24 cellular contexts compared by ENCODE assay signal in genomic region chr5:138645778-138646575, GRCh38.
A peak's percentile ranks its signal among the peaks of the same experiment; 100 is the strongest.
DNase-seq lines count a peak whose midpoint lies in the region; ATAC-seq and TF ChIP-seq lines count a peak whose summit lies in the region.
"Had no signal": no experiment of that assay in that cellular context is flagged by ENCODE, and none has a peak within 500 bp of the region (broad histone marks: within the 10 kb centered on the region; RNA-seq: fewer than 3 reads in every experiment).

No MANE protein-coding gene starts in this region.

- peaks cover 9 to 57% of the 10 kb centered on the region in 2 donors for H3K27me3 Mint-ChIP-seq in stimulated activated naive B cell treated with anti-CD40 and anti-IgM and Interleukin-4, amounts not matched to agents 10 μg/mL and 1 μg/mL and 100 μg/mL, for 72 hours
- H3K27me3 Mint-ChIP-seq in immature natural killer cell (ENCODE audit: low read depth in 3 of 3), result peaks cover 14 to 43% (median 17%) of the 10 kb centered on the region in 3 donors

- no peak for TF ChIP-seq CTCF in fibroblast of mammary gland (conservative IDR thresholded peaks at IDR 0.05; ENCODE audit: control insufficient read depth, insufficient read depth, low read depth, low read length)

- H3K27ac Mint-ChIP-seq in stimulated activated naive B cell treated with anti-CD40 and anti-IgM and Interleukin-4, amounts not matched to agents 10 μg/mL and 1 μg/mL and 100 μg/mL, for 72 hours, result peak overlapping the region; percentile 32
- no peak overlapping the region for H3K27ac Mint-ChIP-seq in immature natural killer cell
- H3K27ac Mint-ChIP-seq: activated B cell treated with CpG ODN at 0.5 μM for 24 hours; activated CD4-positive, alpha-beta memory T cell treated with anti-CD3 and anti-CD28 coated beads, Interleukin-2, amount 10 ng/mL, durations not matched to agents 7 days and 5 days; IgD-negative memory B cell; natural killer cell treated with Interleukin-12 subunit alpha and Interleukin-12 subunit beta and Interleukin-15 and Interleukin-18, amount 100 ng/mL, for 72 hours; progenitor cell of endocrine pancreas had no signal

- peak; percentile 42 for DNase-seq in NCI-H748 (lab: John Stamatoyannopoulos, UW; ENCODE audit: unreplicated experiment)
- no peak for DNase-seq in NCI-H748 treated with DMSO at 0.1 percent for 48 hours (lab: John Stamatoyannopoulos, UW)
- peak; percentile 71 to 86 for DNase-seq in NCI-H446 (lab: John Stamatoyannopoulos, UW)
- peak; percentile 10 for DNase-seq in fibroblast of mammary gland (ENCODE audit: low read depth)
- no peak for DNase-seq in stimulated activated naive B cell treated with anti-CD40 and anti-IgM and Interleukin-4, amounts not matched to agents 10 μg/mL and 1 μg/mL and 100 μg/mL, for 72 hours
- no peak for DNase-seq in immature natural killer cell
- DNase-seq: activated B cell treated with CpG ODN at 0.5 μM for 24 hours; activated CD4-positive, alpha-beta memory T cell treated with anti-CD3 and anti-CD28 coated beads, Interleukin-2, amount 10 ng/mL, durations not matched to agents 7 days and 5 days; activated effector memory CD4-positive, alpha-beta T cell treated with anti-CD3 and anti-CD28 coated beads, Interleukin-2, amount 50 U/mL, for 16 hours; adrenal gland; Caco-2; cortex of kidney; left ventricle myocardium superior; MM.1S; NCI-H187; NCI-H526 treated with DMSO at 0.1 percent for 48 hours; T1000; uterus had no signal

- no peak overlapping the region for H3K4me3 ChIP-seq in fibroblast of mammary gland (ENCODE audit: control insufficient read depth, low read depth, low read length)
- H3K4me3 ChIP-seq: adrenal gland, breast epithelium, uterus had no signal

- peaks cover 28 to 37% of the 10 kb centered on the region in 2 donors for H3K4me1 Mint-ChIP-seq in stimulated activated naive B cell treated with anti-CD40 and anti-IgM and Interleukin-4, amounts not matched to agents 10 μg/mL and 1 μg/mL and 100 μg/mL, for 72 hours
- H3K4me1 Mint-ChIP-seq in immature natural killer cell, result peaks cover 0 to 2% of the 10 kb centered on the region in 2 donors
- H3K4me1 Mint-ChIP-seq: activated CD4-positive, alpha-beta memory T cell treated with anti-CD3 and anti-CD28 coated beads, Interleukin-2, amount 10 ng/mL, durations not matched to agents 7 days and 5 days had no signal

- no peak overlapping the region for H3K4me3 Mint-ChIP-seq in stimulated activated naive B cell treated with anti-CD40 and anti-IgM and Interleukin-4, amounts not matched to agents 10 μg/mL and 1 μg/mL and 100 μg/mL, for 72 hours
- no peak overlapping the region for H3K4me3 Mint-ChIP-seq in immature natural killer cell
- H3K4me3 Mint-ChIP-seq: activated B cell treated with CpG ODN at 0.5 μM for 24 hours; activated CD4-positive, alpha-beta memory T cell treated with anti-CD3 and anti-CD28 coated beads, Interleukin-2, amount 10 ng/mL, durations not matched to agents 7 days and 5 days; IgD-negative memory B cell; natural killer cell treated with Interleukin-12 subunit alpha and Interleukin-12 subunit beta and Interleukin-15 and Interleukin-18, amount 100 ng/mL, for 72 hours had no signal

- no peaks in the 10 kb centered on the region for H3K36me3 Mint-ChIP-seq in stimulated activated naive B cell treated with anti-CD40 and anti-IgM and Interleukin-4, amounts not matched to agents 10 μg/mL and 1 μg/mL and 100 μg/mL, for 72 hours
- no peaks in the 10 kb centered on the region for H3K36me3 Mint-ChIP-seq in immature natural killer cell
- H3K36me3 Mint-ChIP-seq: IgD-negative memory B cell; natural killer cell treated with Interleukin-12 subunit alpha and Interleukin-12 subunit beta and Interleukin-15 and Interleukin-18, amount 100 ng/mL, for 72 hours had no signal

- no peak for ATAC-seq in stimulated activated naive B cell treated with anti-CD40 and anti-IgM and Interleukin-4, amounts not matched to agents 10 μg/mL and 1 μg/mL and 100 μg/mL, for 72 hours (replicated peaks)
- ATAC-seq in GM21360 (IDR thresholded peaks at IDR 0.05; ENCODE audit: unreplicated experiment), result no peak
- ATAC-seq in GM19324 (IDR thresholded peaks at IDR 0.05; ENCODE audit: low FRiP score, unreplicated experiment), result no peak
- ATAC-seq: left ventricle myocardium superior; natural killer cell treated with Interleukin-12 subunit alpha and Interleukin-12 subunit beta and Interleukin-15 and Interleukin-18, amount 100 ng/mL, for 72 hours had no signal

- H3K9me3 Mint-ChIP-seq in stimulated activated naive B cell treated with anti-CD40 and anti-IgM and Interleukin-4, amounts not matched to agents 10 μg/mL and 1 μg/mL and 100 μg/mL, for 72 hours, result no peaks in the 10 kb centered on the region
- H3K9me3 Mint-ChIP-seq in immature natural killer cell, result peaks cover 0 to 2% (median 0%) of the 10 kb centered on the region in 6 donors
- H3K9me3 Mint-ChIP-seq: activated B cell treated with CpG ODN at 0.5 μM for 24 hours; activated CD4-positive, alpha-beta memory T cell treated with anti-CD3 and anti-CD28 coated beads, Interleukin-2, amount 10 ng/mL, durations not matched to agents 7 days and 5 days; IgD-negative memory B cell; natural killer cell treated with Interleukin-12 subunit alpha and Interleukin-12 subunit beta and Interleukin-15 and Interleukin-18, amount 100 ng/mL, for 72 hours had no signal

Comparison
In these comparisons a context has a peak if more than half of its experiments do, and no peak if none do; other contexts are left out.
1. DNase-seq: peak in NCI-H748 (single experiment), NCI-H446 (2 of 2) and fibroblast of mammary gland (single experiment); none in NCI-H748 treated with DMSO at 0.1 percent for 48 hours (single experiment), stimulated activated naive B cell treated with anti-CD40 and anti-IgM and Interleukin-4, amounts not matched to agents 10 μg/mL and 1 μg/mL and 100 μg/mL, for 72 hours (single experiment) and immature natural killer cell (0 of 3).